In genomic region chr12:71440393-71441349, GRCh38 we compare ENCODE assay signal across 8 cellular contexts. TPM values are rescaled to one million over a fixed set of nuclear protein-coding genes. Genes with fewer than 3 reads are reported as not detected.
DNase-seq lines count a peak whose midpoint lies in the region; ATAC-seq, FAIRE-seq and TF ChIP-seq lines count a peak whose summit lies in the region.

No MANE protein-coding gene starts in this region.

- no peaks in the 10 kb centered on the region for H3K27me3 ChIP-seq in right lobe of liver
- peaks cover 69% of the 10 kb centered on the region for H3K27me3 ChIP-seq in suprapubic skin

- TF ChIP-seq RAD21 in A549 (conservative IDR thresholded peaks at IDR 0.05 in 1 of 2, IDR thresholded peaks at IDR 0.05 in 1 of 2): no peak

- intact Hi-C loops in right lobe of liver (cut with DNase I): no loop called here

- TF ChIP-seq EP300 in A549 (IDR thresholded peaks at IDR 0.05): no peak
- TF ChIP-seq EP300 in suprapubic skin (IDR thresholded peaks at IDR 0.05): no peak

- no peak for TF ChIP-seq POLR2A in A549 (IDR thresholded peaks at IDR 0.05; ENCODE audit: low read length)
- TF ChIP-seq POLR2A in right lobe of liver (IDR thresholded peaks at IDR 0.05): no peak
- no peak for TF ChIP-seq POLR2A in suprapubic skin (IDR thresholded peaks at IDR 0.05)

- POLR2A ChIA-PET in A549 (lab: Yijun Ruan, JAX): no interaction called here

- H3K4me3 ChIP-seq in A549 (peak overlapping the region; percentile 39; the same call in 2 of the 3 replicates), right lobe of liver (peak overlapping the region; percentile 12 to 49 (median 32)), suprapubic skin (peak overlapping the region; percentile 63)

- TF ChIP-seq CTCF in A549 (IDR thresholded peaks at IDR 0.05): no peak
- no peak for TF ChIP-seq CTCF in right lobe of liver (IDR thresholded peaks at IDR 0.05)
- TF ChIP-seq CTCF in suprapubic skin (IDR thresholded peaks at IDR 0.05): no peak

- CTCF ChIA-PET in A549 (lab: Yijun Ruan, JAX): no interaction called here

- peak overlapping the region; percentile 98 for H3K4me2 ChIP-seq in A549

- 3% methylated on average over 43 of the region's 44 CpGs for WGBS in A549 (ENCODE audit: missing lambda C conversion rate)
- WGBS in right lobe of liver (ENCODE audit: insufficient coverage, low coverage, low lambda C conversion rate, missing lambda C conversion rate): under 1% methylated on average over 33 of the region's 44 CpGs
- 9% methylated on average over 43 of the region's 44 CpGs for WGBS in suprapubic skin

- peaks cover 21% of the 10 kb centered on the region for H3K4me1 ChIP-seq in A549
- H3K4me1 ChIP-seq in right lobe of liver: peaks cover 0 to 19% (median 2%) of the 10 kb centered on the region in 4 donors
- H3K4me1 ChIP-seq in suprapubic skin: peaks cover 27% of the 10 kb centered on the region

- ATAC-seq in A549 (peak; percentile 4 to 47; a peak in 3 of 6 replicates), GM18502 (IDR thresholded peaks at IDR 0.05; ENCODE audit: poor library complexity, unreplicated experiment) (peak; percentile 58), right lobe of liver (peak; percentile 64 to 85 (median 78))

- DNase-seq in A549 (ENCODE audit: low read depth in 1 of 2, low spot score in 1 of 2) (peak in 1 of 2 experiments; percentile 10), HT-29 (ENCODE audit: low spot score) (peak; percentile 65), astrocyte of the hippocampus (ENCODE audit: low read depth, low spot score) (peak; percentile 43), right lobe of liver (peak; percentile 47 to 69 (median 65)), suprapubic skin (ENCODE audit: low spot score in 2 of 2) (no peak), H4 (ENCODE audit: low spot score) (no peak), HK-2 (ENCODE audit: unreplicated experiment) (no peak)

- H3K9me3 ChIP-seq in A549 (peaks cover 21% of the 10 kb centered on the region), right lobe of liver (no peaks in the 10 kb centered on the region), suprapubic skin (peaks cover 9% of the 10 kb centered on the region)

- H3K36me3 ChIP-seq in right lobe of liver (no peaks in the 10 kb centered on the region), suprapubic skin (no peaks in the 10 kb centered on the region)

- no peak for FAIRE-seq in A549 (lab: Jason Lieb, UNC)

- no peak overlapping the region for H3K27ac ChIP-seq in A549
- no peak overlapping the region for H3K27ac ChIP-seq in right lobe of liver
- no peak overlapping the region for H3K27ac ChIP-seq in suprapubic skin

TF ChIP-seq in A549, 52 proteins besides CTCF, POLR2A, EP300 and RAD21:
- TF ChIP-seq RARB (CRISPR knock-in tag; IDR thresholded peaks at IDR 0.05): no peak
- TF ChIP-seq HEYL (CRISPR knock-in tag; IDR thresholded peaks at IDR 0.05): no peak
- TF ChIP-seq KDM1A (IDR thresholded peaks at IDR 0.05; ENCODE audit: low read depth): no peak
- no peak for TF ChIP-seq ATOH8 (CRISPR knock-in tag; IDR thresholded peaks at IDR 0.05; ENCODE audit: low read depth)
- TF ChIP-seq ZFP36 (IDR thresholded peaks at IDR 0.05; ENCODE audit: borderline replicate concordance, partially characterized antibody): no peak
- TF ChIP-seq USF2 (IDR thresholded peaks at IDR 0.05): no peak
- peak; percentile 43 to 45; a peak in 2 of 4 replicates for TF ChIP-seq CEBPB (IDR thresholded peaks at IDR 0.05)
- no peak for TF ChIP-seq KDM5A (IDR thresholded peaks at IDR 0.05)

RNA-seq across cellular contexts. Expression of gene LGR5, which starts 1.1 kb away (rescaled TPM):
- polyA plus RNA-seq in A549 (2011; rRNA removed) (not detected in 2 replicates), A549 (2017; fragmentation: RNase III; extraction: RNeasy Plus Mini Kit Qiagen cat#74134 plus additional on column Dnase treatment) (not detected in 3 replicates)
- polyA plus RNA-seq in A549 (2012; cell fraction: cytosol; rRNA removed): not detected in 2 replicates
- not detected in 2 replicates for polyA plus RNA-seq in A549 (2012; cell fraction: nucleus; rRNA removed)
- polyA minus RNA-seq in A549 (2011; rRNA and poly(A)+ RNA removed): not detected in 2 replicates
- total RNA-seq in HT-29 (2014; rRNA removed; shearing (Covaris generic)): 4.1 and 7.6 TPM in 2 replicates
- total RNA-seq in right lobe of liver (under 1 TPM; 0.11 to 0.31 (median 0.17) TPM), suprapubic skin (1 to 10 TPM in 3 of 4 donors, under 1 TPM in 1; 0.97 to 5.5 (median 2.9) TPM)
- total RNA-seq in H4 (2014; rRNA removed; shearing (Covaris generic)): 0.66 and 1.2 TPM in 2 replicates

Comparison
In these comparisons a context has a peak if more than half of its experiments do, and no peak if none do; other contexts are left out.
1. ATAC-seq: peak in every context shown above with its lines; median percentile 78 in right lobe of liver; 58 in GM18502; 26 in A549.
2. DNase-seq: peak in HT-29 (single experiment), astrocyte of the hippocampus (single experiment) and right lobe of liver (3 of 3); none in suprapubic skin (0 of 2), H4 (single experiment) and HK-2 (single experiment).
3. Peak in every context shown above with its lines, with median percentiles within 50 percentile points of each other: H3K4me3 ChIP-seq.